ENCODE assay signal across 12 cellular contexts in the genomic region with DNA sequence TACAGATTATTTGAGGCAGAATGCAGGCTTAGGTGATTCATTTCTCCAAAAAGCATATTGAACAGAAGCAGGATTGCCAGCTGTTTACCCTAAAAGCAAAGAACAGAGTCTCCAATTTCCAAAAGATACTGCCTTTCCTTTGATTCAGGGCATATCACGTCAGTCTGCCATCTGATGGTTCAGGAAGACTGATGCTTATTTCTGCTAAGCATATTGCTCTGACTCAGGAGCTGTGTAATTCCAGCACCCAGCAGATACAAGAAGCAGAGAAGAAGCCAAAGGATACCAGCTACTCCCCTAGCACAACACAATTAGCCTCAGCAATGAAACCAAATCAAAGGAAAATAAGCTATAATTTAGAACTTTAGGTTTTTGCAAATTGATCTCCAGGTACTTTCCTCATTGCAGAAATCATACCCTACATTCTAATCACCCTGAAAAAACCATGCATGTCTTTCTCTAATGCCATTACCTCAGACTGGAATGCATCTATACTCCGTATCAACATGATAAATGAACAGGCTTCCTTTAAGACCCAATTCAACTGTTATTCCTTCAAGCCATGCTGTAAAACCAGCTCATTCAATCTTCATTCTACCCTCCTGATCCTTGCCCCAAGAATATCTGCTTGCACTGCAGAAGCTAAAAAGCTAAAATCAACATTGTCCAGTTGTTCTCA. TPM values are rescaled to one million over a fixed set of nuclear protein-coding genes. Genes with fewer than 3 reads are reported as not detected.
A peak's percentile ranks its signal among the peaks of the same experiment; 100 is the strongest.
DNase-seq lines count a peak whose midpoint lies in the region; ATAC-seq and TF ChIP-seq lines count a peak whose summit lies in the region.
"Had no signal": no experiment of that assay in that cellular context is flagged by ENCODE, and none has a peak within 500 bp of the region (broad histone marks: within the 10 kb centered on the region; RNA-seq: fewer than 3 reads in every experiment).

No MANE protein-coding gene starts in this region.

- ATAC-seq in HG03159 (IDR thresholded peaks at IDR 0.05; ENCODE audit: unreplicated experiment) (no peak), GM21528 (IDR thresholded peaks at IDR 0.05; ENCODE audit: low FRiP score, unreplicated experiment) (no peak)

- 0 out of 2 replicates have a peak, but pooled peaks cover 10% of the 10 kb centered on the region for H3K9me3 ChIP-seq in BLaER1
- H3K9me3 ChIP-seq in mesenchymal stem cell (ENCODE audit: control insufficient read depth, low read length), result no peaks in the 10 kb centered on the region
- no peaks in the 10 kb centered on the region for H3K9me3 ChIP-seq in H9 (ENCODE audit: control insufficient read depth, low read depth, low read length)

- H2BK5ac ChIP-seq in mesenchymal stem cell (ENCODE audit: low read depth, low read length, poor library complexity, severe bottlenecking) (no peak overlapping the region), H9 (ENCODE audit: insufficient read length, low read length) (no peak overlapping the region)

- H3K36me3 Mint-ChIP-seq in activated CD4-positive, alpha-beta memory T cell treated with anti-CD3 and anti-CD28 coated beads for 36 hours, result peaks cover 4% of the 10 kb centered on the region
- H3K36me3 Mint-ChIP-seq in H9 (ENCODE audit: insufficient read depth in 1 of 3, low read depth in 3 of 3), result 0 out of 7 replicates have a peak, but pooled peaks cover 0 to 3% (median 0%) of the 10 kb centered on the region in 3 experiments

- WGBS in mesenchymal stem cell, result 73% methylated on average over 2 of the region's 2 CpGs
- no CpG with 5 or more reads among the region's 2 CpGs for WGBS in H9 (ENCODE audit: extremely low coverage, insufficient read length, low lambda C conversion rate)

- no peak overlapping the region for H3K56ac ChIP-seq in H9 (ENCODE audit: insufficient read length, low read depth, low read length)

- POLR2A ChIA-PET in activated CD4-positive, alpha-beta memory T cell treated with anti-CD3 and anti-CD28 coated beads for 36 hours (lab: Charles Lee), result no interaction called here

- H3T11ph ChIP-seq in H9 (ENCODE audit: low read length), result no peak overlapping the region

- no peaks in the 10 kb centered on the region for H3K27me3 Mint-ChIP-seq in activated CD4-positive, alpha-beta memory T cell treated with anti-CD3 and anti-CD28 coated beads for 36 hours
- H3K27me3 Mint-ChIP-seq in H9 (ENCODE audit: low read depth), result no peaks in the 10 kb centered on the region

- H4K91ac ChIP-seq in mesenchymal stem cell (ENCODE audit: low read length) (no peak overlapping the region), H9 (ENCODE audit: insufficient read length, low read depth, low read length) (no peak overlapping the region)

- H2BK12ac ChIP-seq in mesenchymal stem cell (ENCODE audit: low read length in 2 of 2) (no peak overlapping the region), H9 (ENCODE audit: insufficient read length, low read depth, low read length) (no peak overlapping the region)

- H3K9me3 Mint-ChIP-seq in activated CD4-positive, alpha-beta memory T cell treated with anti-CD3 and anti-CD28 coated beads for 36 hours, result no peaks in the 10 kb centered on the region
- no peaks in the 10 kb centered on the region; a peak in 1 of 5 replicates for H3K9me3 Mint-ChIP-seq in H9

- H3K4me3 ChIP-seq in BLaER1 (peak overlapping the region; percentile 2; the same call in 1 of the 2 replicates), astrocyte of the spinal cord (ENCODE audit: low read depth, low read length) (no peak overlapping the region), mesenchymal stem cell (ENCODE audit: insufficient read depth in 1 of 2, low read depth in 1 of 2, low read length in 2 of 2) (no peak overlapping the region)

- no peak overlapping the region for H4K5ac ChIP-seq in H9 (ENCODE audit: insufficient read length, low read depth, low read length)

- H4K20me1 ChIP-seq in BLaER1 (peaks cover 13% of the 10 kb centered on the region), H9 (ENCODE audit: control insufficient read depth, insufficient read depth, insufficient read length) (no peaks in the 10 kb centered on the region)

- no peak overlapping the region for H3K4ac ChIP-seq in mesenchymal stem cell (ENCODE audit: low read depth in 1 of 2, low read length in 2 of 2)
- no peak overlapping the region for H3K4ac ChIP-seq in H9 (ENCODE audit: low read depth, low read length)

- H3K18ac ChIP-seq in mesenchymal stem cell (ENCODE audit: low read depth in 1 of 2, low read length in 2 of 2) (no peak overlapping the region), H9 (ENCODE audit: insufficient read length, low read depth, low read length) (no peak overlapping the region)

- H3K79me2 ChIP-seq in H9 (ENCODE audit: insufficient read depth, low read length), result peaks cover 2% of the 10 kb centered on the region; the same call in 1 of the 2 replicates

- H4K8ac ChIP-seq in mesenchymal stem cell (ENCODE audit: low read length) (no peak overlapping the region), H9 (replicated peaks; ENCODE audit: insufficient read length, low read depth, low read length) (no peak overlapping the region)

- no peaks in the 10 kb centered on the region for H3K27me3 ChIP-seq in BLaER1
- no peaks in the 10 kb centered on the region for H3K27me3 ChIP-seq in mesenchymal stem cell (ENCODE audit: control insufficient read depth in 1 of 2, insufficient read depth in 1 of 2, low read length in 2 of 2)
- no peaks in the 10 kb centered on the region for H3K27me3 ChIP-seq in H9 (ENCODE audit: insufficient read depth, low read length)

- H2BK15ac ChIP-seq in mesenchymal stem cell (ENCODE audit: low read depth, poor library complexity, severe bottlenecking) (no peak overlapping the region), H9 (ENCODE audit: low read depth, low read length) (no peak overlapping the region)

- H3K9ac ChIP-seq in BLaER1 (peak overlapping the region; percentile 61), mesenchymal stem cell (ENCODE audit: low read length) (no peak overlapping the region), H9 (ENCODE audit: extremely low read depth, insufficient read length, low read length) (no peak overlapping the region)
- H3K9ac ChIP-seq: parathyroid adenoma had no signal

- in situ Hi-C loops in astrocyte of the spinal cord (cut with HindIII; ENCODE audit: low sequenced_read_pairs), result no loop called here

- TF ChIP-seq CTCF in astrocyte of the spinal cord (IDR thresholded peaks at IDR 0.05; ENCODE audit: low read depth, low read length) (no peak), H9 (conservative IDR thresholded peaks at IDR 0.05) (no peak)

- H3K36me3 ChIP-seq in BLaER1 (peaks cover 16% of the 10 kb centered on the region; the same call in 1 of the 2 replicates), mesenchymal stem cell (ENCODE audit: control insufficient read depth in 1 of 2, insufficient read depth in 2 of 2, low read depth in 1 of 2, low read length in 2 of 2) (peaks cover 0 to 4% of the 10 kb centered on the region in 2 experiments)

- peaks cover 73% of the 10 kb centered on the region for H3K4me1 Mint-ChIP-seq in activated CD4-positive, alpha-beta memory T cell treated with anti-CD3 and anti-CD28 coated beads for 36 hours (ENCODE audit: low read depth)
- H3K4me1 Mint-ChIP-seq in H9, result peaks cover 40 to 41% of the 10 kb centered on the region in 2 experiments

- H3K23me2 ChIP-seq in H9 (ENCODE audit: insufficient read length, low read depth, low read length, poor library complexity, severe bottlenecking), result no peaks in the 10 kb centered on the region

- H3K27ac ChIP-seq in BLaER1 (peak overlapping the region; percentile 67), mesenchymal stem cell (ENCODE audit: low read length, poor library complexity, severe bottlenecking) (no peak overlapping the region), H9 (ENCODE audit: insufficient read length, low read depth, low read length) (no peak overlapping the region)
- H3K27ac ChIP-seq: HL-60, parathyroid adenoma had no signal

- no peak overlapping the region for H3K4me3 Mint-ChIP-seq in activated CD4-positive, alpha-beta memory T cell treated with anti-CD3 and anti-CD28 coated beads for 36 hours
- H3K4me3 Mint-ChIP-seq in H9, result no peak overlapping the region

- H3K4me1 ChIP-seq in BLaER1 (peaks cover 82% of the 10 kb centered on the region), mesenchymal stem cell (ENCODE audit: control insufficient read depth, insufficient read depth, low read depth, low read length) (no peaks in the 10 kb centered on the region), H9 (ENCODE audit: insufficient read depth, low read length) (peaks cover 5% of the 10 kb centered on the region; the same call in 1 of the 2 replicates)

- no peak overlapping the region for H3K23ac ChIP-seq in mesenchymal stem cell (ENCODE audit: low read length in 2 of 2)
- H3K23ac ChIP-seq in H9 (ENCODE audit: insufficient read length, low read depth, low read length), result no peak overlapping the region

- DNase-seq in HCEC 1CT (peak; percentile 54), astrocyte of the spinal cord (ENCODE audit: low read depth, low spot score) (peak; percentile 17), mesenchymal stem cell (peak; percentile 41), H9 (no peak)
- no peak for DNase-seq in activated CD4-positive, alpha-beta memory T cell treated with anti-CD3 and anti-CD28 coated beads for 36 hours
- DNase-seq: H7, NCI-H1930 had no signal

- no peak overlapping the region for H3K27ac Mint-ChIP-seq in activated CD4-positive, alpha-beta memory T cell treated with anti-CD3 and anti-CD28 coated beads for 36 hours
- H3K27ac Mint-ChIP-seq in H9, result 0 out of 7 replicates have a peak overlapping the region, but pooled peaks of 1 of the 3 experiments have one; percentile 2

- H3K14ac ChIP-seq in mesenchymal stem cell (ENCODE audit: low read length in 2 of 2) (no peak overlapping the region), H9 (ENCODE audit: insufficient read depth, low read length) (no peak overlapping the region)

- intact Hi-C loops in activated CD4-positive, alpha-beta memory T cell treated with anti-CD3 and anti-CD28 coated beads for 36 hours (cut with micrococcal nuclease), result loop anchor here (1.0 to 5.0 kb wide), 2 partner anchors 24 to 37 kb away; no protein-coding TSS in a partner anchor

- no peak overlapping the region for H2BK20ac ChIP-seq in H9 (ENCODE audit: low read depth, low read length, poor library complexity, severe bottlenecking)

- H3K4me2 ChIP-seq in BLaER1, result peak overlapping the region; percentile 69
- H3K4me2 ChIP-seq in mesenchymal stem cell (ENCODE audit: low read length, poor library complexity, severe bottlenecking), result no peak overlapping the region
- no peak overlapping the region for H3K4me2 ChIP-seq in H9 (ENCODE audit: insufficient read depth, insufficient read length, low read length)

- CTCF ChIA-PET in activated CD4-positive, alpha-beta memory T cell treated with anti-CD3 and anti-CD28 coated beads for 36 hours (lab: Charles Lee), result interaction anchor here (1.2 kb wide), 4 partner anchors 24 to 79 kb away, joined by 3 to 5 read pairs (median 4); no protein-coding TSS in a partner anchor

- no peak overlapping the region for H2BK120ac ChIP-seq in mesenchymal stem cell (ENCODE audit: low read depth, low read length)
- no peak overlapping the region for H2BK120ac ChIP-seq in H9 (ENCODE audit: low read depth, low read length, poor library complexity, severe bottlenecking)

- H3K79me1 ChIP-seq in mesenchymal stem cell (replicated peaks; ENCODE audit: low read length, poor library complexity, severe bottlenecking), result peaks cover 20% of the 10 kb centered on the region
- no peaks in the 10 kb centered on the region for H3K79me1 ChIP-seq in H9 (ENCODE audit: insufficient read depth, low read depth, low read length, poor library complexity, severe bottlenecking)

- H2AK5ac ChIP-seq in mesenchymal stem cell (ENCODE audit: low read length, severe bottlenecking) (no peak overlapping the region), H9 (ENCODE audit: insufficient read length, low read length) (no peak overlapping the region)

- no peak overlapping the region for H2AFZ ChIP-seq in mesenchymal stem cell (ENCODE audit: low read depth, low read length)
- H2AFZ ChIP-seq in H9 (ENCODE audit: low read length), result no peak overlapping the region
- H2AFZ ChIP-seq: parathyroid adenoma had no signal

RNA-seq across cellular contexts. Expression of gene ABI1, which starts 55.1 kb away (rescaled TPM):
- 42.8 TPM for polyA plus RNA-seq in mesenchymal stem cell (2013, experiment 1 of 2)
- 43.4 TPM for polyA plus RNA-seq in mesenchymal stem cell (2013, experiment 2 of 2)
- 10 to 100 TPM; 55.5 to 56.2 TPM for total RNA-seq in activated CD4-positive, alpha-beta memory T cell treated with anti-CD3 and anti-CD28 coated beads for 36 hours
- 35.8 and 36.9 TPM in 2 replicates for total RNA-seq in H9 (2021)

Comparison
In these comparisons a context has a peak if more than half of its experiments do, and no peak if none do; other contexts are left out.
1. DNase-seq: peak in HCEC 1CT (single experiment), astrocyte of the spinal cord (single experiment) and mesenchymal stem cell (single experiment); none in activated CD4-positive, alpha-beta memory T cell treated with anti-CD3 and anti-CD28 coated beads for 36 hours (single experiment) and H9 (single experiment).